In genomic region chr12:4086481-4086880, GRCh38 we compare ENCODE assay signal across 14 cellular contexts.
DNase-seq lines count a peak whose midpoint lies in the region; ATAC-seq, FAIRE-seq and TF ChIP-seq lines count a peak whose summit lies in the region.
"Had no signal": no experiment of that assay in that cellular context is flagged by ENCODE, and none has a peak within 500 bp of the region (broad histone marks: within the 10 kb centered on the region; RNA-seq: fewer than 3 reads in every experiment).

No MANE protein-coding gene starts in this region.

- no peaks in the 10 kb centered on the region for H3K9me3 ChIP-seq in GM12878 (replicated peaks; ENCODE audit: control insufficient read depth, insufficient read depth, low read length)
- H3K9me3 ChIP-seq: A549, BE2C had no signal

- CTCF ChIA-PET in GM12878 (lab: Yijun Ruan, JAX) = no interaction called here

- RAD21 ChIA-PET in GM12878 (lab: Charles Lee; ENCODE audit: unreplicated experiment) = no interaction called here

- no peak overlapping the region for H3K4me3 Mint-ChIP-seq in stimulated activated naive CD8-positive, alpha-beta T cell treated with anti-CD3 and anti-CD28 coated beads, Interleukin-15, amount 100 ng/mL, for 72 hours
- H3K4me3 Mint-ChIP-seq: CD4-positive, alpha-beta memory T cell had no signal

- no peak for TF ChIP-seq EP300 in GM12878 (IDR thresholded peaks at IDR 0.05; ENCODE audit: borderline replicate concordance in 1 of 2, control insufficient read depth in 1 of 2, low read depth in 2 of 2, low read length in 2 of 2)

- H3K9me3 Mint-ChIP-seq in stimulated activated naive CD8-positive, alpha-beta T cell treated with anti-CD3 and anti-CD28 coated beads, Interleukin-15, amount 100 ng/mL, for 72 hours = no peaks in the 10 kb centered on the region
- H3K9me3 Mint-ChIP-seq: CD4-positive, alpha-beta memory T cell had no signal

- BruUV-seq in GM12878 (replicated peaks; lab: Mats Ljungman, UMichigan) = no TSS peak

- no peak overlapping the region for H3K4me3 ChIP-seq in GM12878
- H3K4me3 ChIP-seq: A549, GM23248 had no signal

- no peaks in the 10 kb centered on the region for H3K79me2 ChIP-seq in GM12878 (ENCODE audit: control insufficient read depth, insufficient read depth, low read length)

- no peak for ATAC-seq in GM12878
- peak; percentile 68 for ATAC-seq in stimulated activated naive CD8-positive, alpha-beta T cell treated with anti-CD3 and anti-CD28 coated beads, Interleukin-15, amount 100 ng/mL, for 72 hours
- ATAC-seq in GM18868 (IDR thresholded peaks at IDR 0.05; ENCODE audit: unreplicated experiment) = no peak
- ATAC-seq in GM21367 (IDR thresholded peaks at IDR 0.05; ENCODE audit: unreplicated experiment) = no peak
- ATAC-seq: A549 had no signal

- TF ChIP-seq CTCF in GM13977 (IDR thresholded peaks at IDR 0.05; ENCODE audit: extremely low read depth, insufficient read depth, missing control alignments) = no peak
- no peak for TF ChIP-seq CTCF in GM12878 (IDR thresholded peaks at IDR 0.05 in 2 of 3, conservative IDR thresholded peaks at IDR 0.05 in 1 of 3; ENCODE audit: control insufficient read depth in 2 of 3, extremely low read depth in 1 of 3, insufficient read depth in 1 of 3, low read depth in 3 of 3, low read length in 3 of 3)

- no peak overlapping the region for H3K4me2 ChIP-seq in GM12878 (ENCODE audit: control insufficient read depth, insufficient read depth)
- H3K4me2 ChIP-seq: A549 had no signal

- peak overlapping the region in 1 of 2 donors; percentile 25 for H3K27ac Mint-ChIP-seq in stimulated activated naive CD8-positive, alpha-beta T cell treated with anti-CD3 and anti-CD28 coated beads, Interleukin-15, amount 100 ng/mL, for 72 hours

- TF ChIP-seq POLR2A in GM12891 (IDR thresholded peaks at IDR 0.05; ENCODE audit: low read depth, low read length) (no peak), GM12878 (IDR thresholded peaks at IDR 0.05; ENCODE audit: low read depth, low read length) (no peak)

- WGBS in GM12878 (ENCODE audit: insufficient coverage, insufficient replicate concordance, low lambda C conversion rate, missing lambda C conversion rate) = 10% methylated on average over 1 of the region's 1 CpG

- H3K4me1 ChIP-seq in GM12878 (ENCODE audit: control insufficient read depth, insufficient read depth, low read length) = no peaks in the 10 kb centered on the region; the same call in 1 of the 2 replicates
- H3K4me1 ChIP-seq: A549, BE2C had no signal

- H3K4me1 Mint-ChIP-seq in stimulated activated naive CD8-positive, alpha-beta T cell treated with anti-CD3 and anti-CD28 coated beads, Interleukin-15, amount 100 ng/mL, for 72 hours = peaks cover 12% of the 10 kb centered on the region
- H3K4me1 Mint-ChIP-seq: CD4-positive, alpha-beta memory T cell had no signal

- no peak overlapping the region for H3K9ac ChIP-seq in GM12878 (ENCODE audit: control insufficient read depth, insufficient read depth, low read length)
- H3K9ac ChIP-seq: GM23248 had no signal

- intact Hi-C loops in GM12878 (cut with micrococcal nuclease; ENCODE audit: unreplicated experiment) = no loop called here

- no peak overlapping the region for H2AFZ ChIP-seq in GM12878 (ENCODE audit: control insufficient read depth, low read depth, low read length)
- H2AFZ ChIP-seq: GM23248 had no signal

- POLR2A ChIA-PET in GM12878 (lab: Charles Lee) = no interaction called here

- H4K20me1 ChIP-seq in GM12878 (ENCODE audit: control insufficient read depth, insufficient read depth) = no peaks in the 10 kb centered on the region

- no peaks in the 10 kb centered on the region for H3K27me3 ChIP-seq in GM12878 (replicated peaks in 1 of 2; ENCODE audit: control insufficient read depth in 2 of 2, insufficient read depth in 2 of 2, low read length in 1 of 2)

- H3K27me3 Mint-ChIP-seq in stimulated activated naive CD8-positive, alpha-beta T cell treated with anti-CD3 and anti-CD28 coated beads, Interleukin-15, amount 100 ng/mL, for 72 hours = no peaks in the 10 kb centered on the region
- H3K27me3 Mint-ChIP-seq: CD4-positive, alpha-beta memory T cell had no signal

- no peak for TF ChIP-seq RAD21 in GM12878 (IDR thresholded peaks at IDR 0.05; ENCODE audit: insufficient read depth, low read depth, low read length)

- SMC1A ChIA-PET in GM12878 (lab: Charles Lee; ENCODE audit: uncharacterized antibody, unreplicated experiment) = no interaction called here

- DNase-seq in GM12891 (ENCODE audit: insufficient read length, low spot score) (no peak), GM13977 (ENCODE audit: low spot score) (peak; percentile 27), GM12878 (ENCODE audit: low read depth, low spot score) (no peak)
- no peak for DNase-seq in stimulated activated naive CD8-positive, alpha-beta T cell treated with anti-CD3 and anti-CD28 coated beads, Interleukin-15, amount 100 ng/mL, for 72 hours
- DNase-seq: BE2C; CD4-positive, alpha-beta memory T cell; DMS79; GM23248; IMR-90 had no signal

- FAIRE-seq in GM12891 (lab: Jason Lieb, UNC) = peak; percentile 51
- FAIRE-seq in GM12878 (lab: Jason Lieb, UNC) = no peak
- FAIRE-seq: A549, H54 had no signal

- in situ Hi-C loops in GM13977 (cut with MboI; ENCODE audit: low pct_unique_long_range_greater_than_20kb, low sequenced_read_pairs, unreplicated experiment) (no loop called here), GM12878 (cut with MboI) (no loop called here)

- no peaks in the 10 kb centered on the region for H3K36me3 ChIP-seq in GM12878 (ENCODE audit: control insufficient read depth in 2 of 2, insufficient read depth in 2 of 2, low read length in 1 of 2)
- H3K36me3 ChIP-seq: BE2C had no signal

- H3K27ac ChIP-seq in GM12878 (ENCODE audit: control insufficient read depth, insufficient read depth) = no peak overlapping the region
- H3K27ac ChIP-seq: A549, C4-2B, GM23248 had no signal

TF ChIP-seq in GM12891, 5 proteins besides CTCF, POLR2A, EP300 and RAD21:
- TF ChIP-seq TAF1 (IDR thresholded peaks at IDR 0.05; ENCODE audit: low read depth, low read length) (no peak), SPI1 (IDR thresholded peaks at IDR 0.05; ENCODE audit: low read depth, low read length) (no peak), POLR2AphosphoS5 (IDR thresholded peaks at IDR 0.05; ENCODE audit: low read depth, low read length) (no peak), PAX5 (IDR thresholded peaks at IDR 0.05; ENCODE audit: insufficient read depth, low read length, severe bottlenecking) (no peak)

TF ChIP-seq in GM12878, 131 proteins besides CTCF, POLR2A, EP300 and RAD21:
- TF ChIP-seq YBX1 (IDR thresholded peaks at IDR 0.05) (no peak), SIX5 (IDR thresholded peaks at IDR 0.05; ENCODE audit: low read depth, low read length, severe bottlenecking) (no peak), JUNB (IDR thresholded peaks at IDR 0.05) (0 out of 2 replicates have a peak, but pooled peaks have one; percentile 11), IRF5 (IDR thresholded peaks at IDR 0.05; ENCODE audit: borderline replicate concordance) (no peak), EED (IDR thresholded peaks at IDR 0.05; ENCODE audit: low read depth) (peak; percentile 36; the same call in 1 of the 2 replicates)
